Comparison of ENCODE assay signal across 14 cellular contexts in the genomic region with DNA sequence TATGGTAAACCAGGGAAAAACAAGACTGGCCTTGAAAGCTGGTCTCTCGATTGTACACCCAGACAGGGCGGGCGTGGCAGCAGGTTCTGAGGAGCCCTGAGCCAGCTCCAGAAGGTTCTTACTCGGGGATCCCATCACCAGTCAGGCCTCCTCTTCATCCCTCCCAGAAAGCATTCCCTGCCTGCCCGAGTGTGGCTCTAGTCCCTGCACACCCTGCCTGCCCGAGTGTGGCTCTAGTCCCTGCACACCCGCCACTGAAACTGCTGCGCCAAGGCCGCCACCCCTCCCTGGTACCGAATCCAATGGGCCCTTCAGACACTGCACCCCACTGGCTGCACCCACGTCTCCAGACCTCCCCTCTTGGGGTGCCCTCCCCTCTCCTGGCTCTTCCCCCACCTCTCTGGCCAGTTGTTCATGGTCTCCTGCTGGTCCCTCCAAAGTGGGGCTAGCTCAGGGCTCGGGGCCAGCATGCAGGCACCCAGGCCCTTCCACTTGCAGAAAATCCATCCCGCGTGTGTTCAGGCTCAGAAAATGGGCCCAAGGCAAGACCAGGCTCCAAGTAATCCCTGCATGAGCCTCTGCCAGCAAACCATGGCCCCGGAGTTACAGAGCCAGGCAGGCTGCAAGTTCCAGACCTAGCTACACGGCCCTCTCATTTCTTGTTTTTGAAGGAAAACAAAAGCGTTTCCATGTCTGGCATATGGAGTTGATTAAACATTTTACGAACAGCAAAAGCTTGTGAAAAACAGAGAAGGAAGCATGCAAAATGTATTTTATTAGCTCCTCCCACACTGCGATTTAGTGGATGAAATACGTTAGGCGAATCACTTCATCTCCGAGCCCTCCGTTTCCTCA. TPM values are rescaled to one million over a fixed set of nuclear protein-coding genes. Genes with fewer than 3 reads are reported as not detected.
A peak's percentile ranks its signal among the peaks of the same experiment; 100 is the strongest.
DNase-seq lines count a peak whose midpoint lies in the region; ATAC-seq and TF ChIP-seq lines count a peak whose summit lies in the region.
"Had no signal": no experiment of that assay in that cellular context is flagged by ENCODE, and none has a peak within 500 bp of the region (broad histone marks: within the 10 kb centered on the region; RNA-seq: fewer than 3 reads in every experiment).

No MANE protein-coding gene starts in this region.

- H3K9me3 Mint-ChIP-seq in activated T-helper 1 cell treated with anti-CD3 and anti-CD28 coated beads, Interleukin-12 subunit alpha, Interleukin-12 subunit beta, Interleukin-2, Interleukin-4 antibody, amounts not matched to agents 30 ng/mL and 10 ng/mL and 1 ng/mL, durations not matched to agents 14 hours and 24 hours and 36 hours, result no peaks in the 10 kb centered on the region
- H3K9me3 Mint-ChIP-seq: activated CD4-positive, alpha-beta T cell treated with anti-CD3 and anti-CD28 coated beads, Interleukin-2, amount 10 ng/mL, durations not matched to agents 7 days and 5 days; memory B cell had no signal

- POLR2A ChIA-PET in RWPE1 (lab: Yijun Ruan, JAX; ENCODE audit: low non-redundant PET), result interaction anchor here (0.6 kb wide), 1 partner anchor 38 kb away, joined by 3 read pairs; no protein-coding TSS in a partner anchor

- H3K4me3 Mint-ChIP-seq in activated T-helper 1 cell treated with anti-CD3 and anti-CD28 coated beads, Interleukin-12 subunit alpha, Interleukin-12 subunit beta, Interleukin-2, Interleukin-4 antibody, amounts not matched to agents 30 ng/mL and 10 ng/mL and 1 ng/mL, durations not matched to agents 14 hours and 24 hours and 36 hours, result no peak overlapping the region
- H3K4me3 Mint-ChIP-seq: activated CD4-positive, alpha-beta T cell treated with anti-CD3 and anti-CD28 coated beads, Interleukin-2, amount 10 ng/mL, durations not matched to agents 7 days and 5 days; memory B cell had no signal

- no peak for TF ChIP-seq CTCF in AG09319 (IDR thresholded peaks at IDR 0.05; ENCODE audit: low read depth, low read length)
- TF ChIP-seq CTCF in RWPE1 (conservative IDR thresholded peaks at IDR 0.05; ENCODE audit: low read depth), result no peak

- no peaks in the 10 kb centered on the region for H3K36me3 Mint-ChIP-seq in activated T-helper 1 cell treated with anti-CD3 and anti-CD28 coated beads, Interleukin-12 subunit alpha, Interleukin-12 subunit beta, Interleukin-2, Interleukin-4 antibody, amounts not matched to agents 30 ng/mL and 10 ng/mL and 1 ng/mL, durations not matched to agents 14 hours and 24 hours and 36 hours (ENCODE audit: low read depth)

- no peak for ATAC-seq in sciatic nerve
- ATAC-seq in HG02571 (IDR thresholded peaks at IDR 0.05; ENCODE audit: unreplicated experiment), result no peak
- ATAC-seq in GM19467 (IDR thresholded peaks at IDR 0.05; ENCODE audit: unreplicated experiment), result no peak

- peak overlapping the region; percentile 95 for H3K27ac ChIP-seq in RWPE1
- H3K27ac ChIP-seq: parathyroid adenoma had no signal

- no peak overlapping the region for H3K27ac Mint-ChIP-seq in activated T-helper 1 cell treated with anti-CD3 and anti-CD28 coated beads, Interleukin-12 subunit alpha, Interleukin-12 subunit beta, Interleukin-2, Interleukin-4 antibody, amounts not matched to agents 30 ng/mL and 10 ng/mL and 1 ng/mL, durations not matched to agents 14 hours and 24 hours and 36 hours
- H3K27ac Mint-ChIP-seq: activated CD4-positive, alpha-beta T cell treated with anti-CD3 and anti-CD28 coated beads, Interleukin-2, amount 10 ng/mL, durations not matched to agents 7 days and 5 days had no signal

- H3K4me1 Mint-ChIP-seq in activated T-helper 1 cell treated with anti-CD3 and anti-CD28 coated beads, Interleukin-12 subunit alpha, Interleukin-12 subunit beta, Interleukin-2, Interleukin-4 antibody, amounts not matched to agents 30 ng/mL and 10 ng/mL and 1 ng/mL, durations not matched to agents 14 hours and 24 hours and 36 hours (ENCODE audit: low read depth), result no peaks in the 10 kb centered on the region
- H3K4me1 Mint-ChIP-seq: activated CD4-positive, alpha-beta T cell treated with anti-CD3 and anti-CD28 coated beads, Interleukin-2, amount 10 ng/mL, durations not matched to agents 7 days and 5 days had no signal

- CTCF ChIA-PET in RWPE1 (lab: Yijun Ruan, JAX), result no interaction called here

- intact Hi-C loops in sciatic nerve (cut with DNase I), result no loop called here
- intact Hi-C loops in activated T-helper 1 cell treated with anti-CD3 and anti-CD28 coated beads, Interleukin-12 subunit alpha, Interleukin-12 subunit beta, Interleukin-2, Interleukin-4 antibody, amounts not matched to agents 30 ng/mL and 10 ng/mL and 1 ng/mL, durations not matched to agents 14 hours and 24 hours and 36 hours (cut with micrococcal nuclease), result no loop called here

- H3K27me3 Mint-ChIP-seq in activated T-helper 1 cell treated with anti-CD3 and anti-CD28 coated beads, Interleukin-12 subunit alpha, Interleukin-12 subunit beta, Interleukin-2, Interleukin-4 antibody, amounts not matched to agents 30 ng/mL and 10 ng/mL and 1 ng/mL, durations not matched to agents 14 hours and 24 hours and 36 hours (ENCODE audit: insufficient read depth), result no peaks in the 10 kb centered on the region
- H3K27me3 Mint-ChIP-seq: activated CD4-positive, alpha-beta T cell treated with anti-CD3 and anti-CD28 coated beads, Interleukin-2, amount 10 ng/mL, durations not matched to agents 7 days and 5 days; memory B cell had no signal

- peak; percentile 80 for DNase-seq in AG09319 (ENCODE audit: extremely low read depth, low read depth)
- no peak for DNase-seq in RWPE1 (ENCODE audit: low spot score)
- peak; percentile 92 for DNase-seq in fibroblast of gingiva (ENCODE audit: low read depth)
- peak; percentile 48 for DNase-seq in sciatic nerve (ENCODE audit: low spot score)
- no peak for DNase-seq in activated T-helper 1 cell treated with anti-CD3 and anti-CD28 coated beads, Interleukin-12 subunit alpha, Interleukin-12 subunit beta, Interleukin-2, Interleukin-4 antibody, amounts not matched to agents 30 ng/mL and 10 ng/mL and 1 ng/mL, durations not matched to agents 14 hours and 24 hours and 36 hours (ENCODE audit: low spot score)
- DNase-seq in cerebellum (ENCODE audit: low spot score), result no peak
- DNase-seq: activated CD4-positive, alpha-beta T cell treated with anti-CD3 and anti-CD28 coated beads, Interleukin-2, amount 10 ng/mL, durations not matched to agents 7 days and 5 days; activated effector memory CD4-positive, alpha-beta T cell treated with Interleukin-2 at 50 U/mL for 16 hours; brain microvascular endothelial cell; DMS79 treated with DMSO at 0.1 percent for 48 hours had no signal

RNA-seq across cellular contexts. Expression of a gene that starts 29.9 kb away (rescaled TPM):
- total RNA-seq in sciatic nerve (119 TPM), cerebellum (37.0 TPM)
- total RNA-seq in activated T-helper 1 cell treated with anti-CD3 and anti-CD28 coated beads, Interleukin-12 subunit alpha, Interleukin-12 subunit beta, Interleukin-2, Interleukin-4 antibody, amounts not matched to agents 30 ng/mL and 10 ng/mL and 1 ng/mL, durations not matched to agents 14 hours and 24 hours and 36 hours, result 45.5 and 48.7 TPM in 2 replicates

RNA-seq across cellular contexts. Expression of a gene that starts 47.1 kb away (rescaled TPM):
- total RNA-seq in sciatic nerve, result 55.9 TPM
- 156 and 164 TPM in 2 replicates for total RNA-seq in activated T-helper 1 cell treated with anti-CD3 and anti-CD28 coated beads, Interleukin-12 subunit alpha, Interleukin-12 subunit beta, Interleukin-2, Interleukin-4 antibody, amounts not matched to agents 30 ng/mL and 10 ng/mL and 1 ng/mL, durations not matched to agents 14 hours and 24 hours and 36 hours
- total RNA-seq in cerebellum, result 48.5 TPM

Comparison
In these comparisons a context has a peak if more than half of its experiments do, and no peak if none do; other contexts are left out.
1. DNase-seq: peak in AG09319 (single experiment), fibroblast of gingiva (single experiment) and sciatic nerve (single experiment); none in RWPE1 (single experiment), activated T-helper 1 cell treated with anti-CD3 and anti-CD28 coated beads, Interleukin-12 subunit alpha, Interleukin-12 subunit beta, Interleukin-2, Interleukin-4 antibody, amounts not matched to agents 30 ng/mL and 10 ng/mL and 1 ng/mL, durations not matched to agents 14 hours and 24 hours and 36 hours (single experiment) and cerebellum (single experiment).